Comparison of ENCODE assay signal across 8 cellular contexts in genomic region chr16:56625140-56625942, GRCh38. TPM values are rescaled to one million over a fixed set of nuclear protein-coding genes. Genes with fewer than 3 reads are reported as not detected.
DNase-seq lines count a peak whose midpoint lies in the region; ATAC-seq and TF ChIP-seq lines count a peak whose summit lies in the region.

Gene MT1E, plus strand, starts transcription at chr16:56625781. Its CDS starts 71 bp downstream, at chr16:56625852.

- H3K27ac ChIP-seq in ectodermal cell (ENCODE audit: insufficient read depth, low read depth, low read length, poor library complexity, severe bottlenecking), result no peak within 1 kb of the TSS

- 2 to 3% methylated on average over 62 of the region's 62 CpGs for WGBS in ectodermal cell, 2 experiments
- WGBS in lower leg skin, 2 donors, result 2 to 3% methylated on average over 46 to 52 of the region's 62 CpGs

- intact Hi-C loops in lower leg skin (cut with DNase I; ENCODE audit: low total_unique reads), result no loop called here

- TF ChIP-seq CTCF in GM12865 (IDR thresholded peaks at IDR 0.05; ENCODE audit: insufficient read depth, low read depth, low read length, missing control alignments) (no peak), lower leg skin (IDR thresholded peaks at IDR 0.05) (no peak)

- TF ChIP-seq POLR2A in lower leg skin (IDR thresholded peaks at IDR 0.05), result peak in 1 of 2 donors; percentile 42

- H3K4me3 ChIP-seq in GM12865 (ENCODE audit: low read depth, low read length) (no peak within 1 kb of the TSS), ectodermal cell (ENCODE audit: insufficient read depth, low read depth, low read length) (peak within 1 kb of the TSS; percentile 33), lower leg skin (ENCODE audit: low read depth, poor library complexity, severe bottlenecking) (peak within 1 kb of the TSS; percentile 39)

- no peaks in the 10 kb centered on the region for H3K36me3 ChIP-seq in ectodermal cell (ENCODE audit: control insufficient read depth, insufficient read depth, low read length)

- DNase-seq in GM12865 (ENCODE audit: low read depth) (peak; percentile 41), HT1080 (ENCODE audit: low read depth) (peak; percentile 76), lower leg skin (ENCODE audit: low spot score in 2 of 2) (peak; percentile 66 to 96)
- peak; percentile 55 to 59 for DNase-seq in stimulated activated CD4-positive, alpha-beta T cell treated with anti-CD3 and anti-CD28 coated beads, Interleukin-2, amount 100 ng/mL, for 48 hours

- peaks cover 78% of the 10 kb centered on the region for H3K27me3 ChIP-seq in ectodermal cell (ENCODE audit: control insufficient read depth, insufficient read depth, low read length, poor library complexity, severe bottlenecking)

- H3K9me3 ChIP-seq in ectodermal cell (ENCODE audit: control insufficient read depth, low read length), result no peaks in the 10 kb centered on the region

- no peaks in the 10 kb centered on the region for H3K4me1 ChIP-seq in ectodermal cell (ENCODE audit: control insufficient read depth, insufficient read depth, low read length)

- peak; percentile 96 to 98 for ATAC-seq in activated CD4-positive, CD25-positive, alpha-beta regulatory T cell treated with anti-CD3 and anti-CD28 coated beads, Interleukin-2, amount 50 U/mL, for 24 hours
- ATAC-seq in HG03039 (IDR thresholded peaks at IDR 0.05; ENCODE audit: unreplicated experiment) (no peak), GM18858 (IDR thresholded peaks at IDR 0.05; ENCODE audit: unreplicated experiment) (no peak)

RNA-seq across cellular contexts. Expression of gene MT1E, which starts in this region (rescaled TPM):
- 533 and 612 TPM in 2 replicates for total RNA-seq in HT1080 (2014; rRNA removed; shearing (Covaris generic))
- 140 and 217 TPM in 2 replicates for polyA plus RNA-seq in HT1080 (2015; cell fraction: cytosol; rRNA removed)
- 61.9 and 63.0 TPM in 2 replicates for polyA plus RNA-seq in HT1080 (2015; cell fraction: nucleus; rRNA removed)
- polyA plus RNA-seq in ectodermal cell (2013, experiment 1 of 4), result 8.1 TPM
- 1.0 TPM for polyA plus RNA-seq in ectodermal cell (2013, experiment 2 of 4)
- 1.8 TPM for polyA plus RNA-seq in ectodermal cell (2013, experiment 3 of 4)
- 5.6 TPM for polyA plus RNA-seq in ectodermal cell (2013, experiment 4 of 4)
- total RNA-seq in lower leg skin, result 100 to 1,000 TPM; 140 to 437 (median 224) TPM

Comparison
In these comparisons a context has a peak if more than half of its experiments do, and no peak if none do; other contexts are left out.
1. ATAC-seq: peak in activated CD4-positive, CD25-positive, alpha-beta regulatory T cell treated with anti-CD3 and anti-CD28 coated beads, Interleukin-2, amount 50 U/mL, for 24 hours (2 of 2); none in HG03039 (single experiment) and GM18858 (single experiment).
2. Peak in every context shown above with its lines, with median percentiles within 50 percentile points of each other: DNase-seq.